Comparison of ENCODE assay signal across 16 cellular contexts in genomic region chr7:156820445-156821063, GRCh38.
DNase-seq lines count a peak whose midpoint lies in the region; ATAC-seq and TF ChIP-seq lines count a peak whose summit lies in the region.
"Had no signal": no experiment of that assay in that cellular context is flagged by ENCODE, and none has a peak within 500 bp of the region (broad histone marks: within the 10 kb centered on the region; RNA-seq: fewer than 3 reads in every experiment).

No MANE protein-coding gene starts in this region.

- H3K27me3 Mint-ChIP-seq in HFFc6 (ENCODE audit: insufficient read depth) = no peaks in the 10 kb centered on the region; the same call in 1 of the 2 replicates
- H3K27me3 Mint-ChIP-seq in WTC11 (ENCODE audit: low read depth) = no peaks in the 10 kb centered on the region
- no peaks in the 10 kb centered on the region for H3K27me3 Mint-ChIP-seq in mesothelial cell of epicardium (ENCODE audit: low read depth)
- H3K27me3 Mint-ChIP-seq: activated CD4-positive, alpha-beta T cell treated with anti-CD3 and anti-CD28 coated beads, Interleukin-2, amount 10 ng/mL, durations not matched to agents 24 days and 14 days; stimulated activated naive CD8-positive, alpha-beta T cell treated with anti-CD3 and anti-CD28 coated beads, Interleukin-15, Interleukin-2, amounts not matched to agents 100 ng/mL and 50 ng/mL, for 24 hours had no signal

- H4K20me1 ChIP-seq in DOHH2 (ENCODE audit: control insufficient read depth, insufficient read depth, low read depth, low read length) = 0 out of 2 replicates have a peak, but pooled peaks cover 4% of the 10 kb centered on the region

- no peaks in the 10 kb centered on the region for H3K9me2 ChIP-seq in DOHH2 (replicated peaks; ENCODE audit: control insufficient read depth, low read length)

- ATAC-seq in WTC11 (peak; percentile 75), gastrocnemius medialis (no peak), HG02588 (IDR thresholded peaks at IDR 0.05; ENCODE audit: unreplicated experiment) (no peak)
- ATAC-seq: left lobe of liver had no signal

- no peaks in the 10 kb centered on the region for H3K79me2 ChIP-seq in DOHH2 (ENCODE audit: control insufficient read depth, low read length)

- CTCF ChIA-PET in WTC11 (lab: Charles Lee) = interaction anchor here (0.7 to 1.8 kb wide), 6 partner anchors 22 to 260 kb away, joined by 3 to 8 read pairs (median 4); partner anchors contain the start of gene LMBR1

- in situ Hi-C loops in gastrocnemius medialis (cut with MboI; ENCODE audit: low sequenced_read_pairs in 4 of 4) = no loop called here

- H3K27me3 ChIP-seq in DOHH2 (ENCODE audit: control insufficient read depth, low read length) (no peaks in the 10 kb centered on the region), prostate gland (replicated peaks; ENCODE audit: insufficient read depth) (no peaks in the 10 kb centered on the region), gastrocnemius medialis (no peaks in the 10 kb centered on the region)
- H3K27me3 ChIP-seq: neutrophil, SJCRH30 had no signal

- DNase-seq in HFFc6 (no peak), WTC11 (ENCODE audit: low spot score) (no peak), mesothelial cell of epicardium (ENCODE audit: low spot score in 2 of 2, unreplicated experiment in 2 of 2) (no peak), T1000 (lab: John Stamatoyannopoulos, UW) (no peak), prostate gland (ENCODE audit: low spot score) (no peak), gastrocnemius medialis (no peak)
- DNase-seq: activated CD4-positive, alpha-beta T cell treated with anti-CD3 and anti-CD28 coated beads, Interleukin-2, amount 10 ng/mL, durations not matched to agents 24 days and 14 days; activated naive CD4-positive, alpha-beta T cell treated with anti-CD3 and anti-CD28 coated beads for 36 hours; NCI-H510A had no signal

- no peaks in the 10 kb centered on the region for H3K4me1 ChIP-seq in DOHH2 (ENCODE audit: control insufficient read depth, low read length)
- H3K4me1 ChIP-seq in prostate gland (replicated peaks) = no peaks in the 10 kb centered on the region
- H3K4me1 ChIP-seq in gastrocnemius medialis = no peaks in the 10 kb centered on the region
- H3K4me1 ChIP-seq: SJCRH30 had no signal

- H3K36me3 ChIP-seq in DOHH2 (ENCODE audit: control insufficient read depth, low read length) (peaks cover 20% of the 10 kb centered on the region), prostate gland (no peaks in the 10 kb centered on the region), gastrocnemius medialis (peaks cover 0 to 4% of the 10 kb centered on the region in 2 donors)
- H3K36me3 ChIP-seq: SJCRH30 had no signal

- H3K9me3 ChIP-seq in DOHH2 (ENCODE audit: control insufficient read depth, insufficient read depth, low read length) = no peaks in the 10 kb centered on the region
- H3K9me3 ChIP-seq in prostate gland = no peaks in the 10 kb centered on the region
- no peaks in the 10 kb centered on the region for H3K9me3 ChIP-seq in gastrocnemius medialis
- H3K9me3 ChIP-seq: neutrophil, SJCRH30 had no signal

- POLR2A ChIA-PET in WTC11 (lab: Charles Lee) = interaction anchor here (1.0 kb wide), 1 partner anchor 73 kb away, joined by 3 read pairs; the partner anchor contains the start of gene LMBR1

- H3K36me3 Mint-ChIP-seq in HFFc6 (ENCODE audit: low read depth) (no peaks in the 10 kb centered on the region), WTC11 (peaks cover 4% of the 10 kb centered on the region; the same call in 1 of the 2 replicates), mesothelial cell of epicardium (peaks cover 9% of the 10 kb centered on the region)

- TF ChIP-seq POLR2A in prostate gland (IDR thresholded peaks at IDR 0.05) (no peak), gastrocnemius medialis (IDR thresholded peaks at IDR 0.05) (no peak)

- H3K4me1 Mint-ChIP-seq in HFFc6 (ENCODE audit: low read depth) (no peaks in the 10 kb centered on the region), WTC11 (no peaks in the 10 kb centered on the region), mesothelial cell of epicardium (peaks cover 2% of the 10 kb centered on the region)

- 97% methylated on average over 8 of the region's 8 CpGs for WGBS in prostate gland

- H3K9me3 Mint-ChIP-seq in HFFc6 (no peaks in the 10 kb centered on the region), WTC11 (no peaks in the 10 kb centered on the region), mesothelial cell of epicardium (no peaks in the 10 kb centered on the region)
- H3K9me3 Mint-ChIP-seq: activated CD4-positive, alpha-beta T cell treated with anti-CD3 and anti-CD28 coated beads, Interleukin-2, amount 10 ng/mL, durations not matched to agents 24 days and 14 days; activated naive CD4-positive, alpha-beta T cell treated with anti-CD3 and anti-CD28 coated beads for 36 hours; stimulated activated naive CD8-positive, alpha-beta T cell treated with anti-CD3 and anti-CD28 coated beads, Interleukin-15, Interleukin-2, amounts not matched to agents 100 ng/mL and 50 ng/mL, for 24 hours had no signal

- no peak overlapping the region for H3K4me3 ChIP-seq in DOHH2 (ENCODE audit: low read length)
- no peak overlapping the region for H3K4me3 ChIP-seq in prostate gland
- no peak overlapping the region for H3K4me3 ChIP-seq in gastrocnemius medialis
- H3K4me3 ChIP-seq: coronary artery, SJCRH30 had no signal

- H3K27ac Mint-ChIP-seq in HFFc6 (no peak overlapping the region), WTC11 (no peak overlapping the region), mesothelial cell of epicardium (no peak overlapping the region)
- H3K27ac Mint-ChIP-seq: activated CD4-positive, alpha-beta T cell treated with anti-CD3 and anti-CD28 coated beads, Interleukin-2, amount 10 ng/mL, durations not matched to agents 24 days and 14 days; activated naive CD4-positive, alpha-beta T cell treated with anti-CD3 and anti-CD28 coated beads for 36 hours; stimulated activated naive CD8-positive, alpha-beta T cell treated with anti-CD3 and anti-CD28 coated beads, Interleukin-15, Interleukin-2, amounts not matched to agents 100 ng/mL and 50 ng/mL, for 24 hours had no signal

- H3K27ac ChIP-seq in DOHH2 (ENCODE audit: low read depth, low read length) (no peak overlapping the region), prostate gland (no peak overlapping the region), gastrocnemius medialis (no peak overlapping the region)
- H3K27ac ChIP-seq: coronary artery, neutrophil, SJCRH30 had no signal

- peaks cover 5% of the 10 kb centered on the region for H3F3A ChIP-seq in DOHH2 (ENCODE audit: control insufficient read depth, insufficient read depth)

- peak; percentile 68 for TF ChIP-seq CTCF in DOHH2 (IDR thresholded peaks at IDR 0.05; ENCODE audit: low read depth, low read length, poor library complexity, severe bottlenecking)
- peak; percentile 57 for TF ChIP-seq CTCF in HFFc6 (IDR thresholded peaks at IDR 0.05)
- peak; percentile 42 for TF ChIP-seq CTCF in WTC11 (IDR thresholded peaks at IDR 0.05)
- peak; percentile 28 for TF ChIP-seq CTCF in mesothelial cell of epicardium (IDR thresholded peaks at IDR 0.05; ENCODE audit: unreplicated experiment)
- no peak for TF ChIP-seq CTCF in prostate gland (IDR thresholded peaks at IDR 0.05)
- TF ChIP-seq CTCF in gastrocnemius medialis (IDR thresholded peaks at IDR 0.05 in 4 of 5, conservative IDR thresholded peaks at IDR 0.05 in 1 of 5) = no peak

- intact Hi-C loops in prostate gland (cut with DNase I) = no loop called here
- intact Hi-C loops in gastrocnemius medialis (cut with DNase I; ENCODE audit: low total_unique reads) = no loop called here

- no peak overlapping the region for H3K4me2 ChIP-seq in DOHH2 (ENCODE audit: low read length)

- no peak overlapping the region for H3K4me3 Mint-ChIP-seq in HFFc6
- H3K4me3 Mint-ChIP-seq in WTC11 = no peak overlapping the region
- no peak overlapping the region for H3K4me3 Mint-ChIP-seq in mesothelial cell of epicardium
- H3K4me3 Mint-ChIP-seq: activated CD4-positive, alpha-beta T cell treated with anti-CD3 and anti-CD28 coated beads, Interleukin-2, amount 10 ng/mL, durations not matched to agents 24 days and 14 days; activated naive CD4-positive, alpha-beta T cell treated with anti-CD3 and anti-CD28 coated beads for 36 hours; stimulated activated naive CD8-positive, alpha-beta T cell treated with anti-CD3 and anti-CD28 coated beads, Interleukin-15, Interleukin-2, amounts not matched to agents 100 ng/mL and 50 ng/mL, for 24 hours had no signal

TF ChIP-seq in WTC11, 78 proteins besides CTCF, POLR2A, EP300 and RAD21:
- no peak for TF ChIP-seq ZNF121 (CRISPR knock-in tag; IDR thresholded peaks at IDR 0.05)
- TF ChIP-seq NR1H2 (CRISPR knock-in tag; IDR thresholded peaks at IDR 0.05) = no peak
- TF ChIP-seq CDX4 (CRISPR knock-in tag; IDR thresholded peaks at IDR 0.05; ENCODE audit: borderline replicate concordance) = no peak
- no peak for TF ChIP-seq OVOL2 (CRISPR knock-in tag; IDR thresholded peaks at IDR 0.05; ENCODE audit: borderline replicate concordance)
- no peak for TF ChIP-seq ZNF416 (CRISPR knock-in tag; IDR thresholded peaks at IDR 0.05)
- no peak for TF ChIP-seq GRHL2 (CRISPR knock-in tag; IDR thresholded peaks at IDR 0.05; ENCODE audit: insufficient replicate concordance, severe bottlenecking)
- no peak for TF ChIP-seq GABPB1 (CRISPR knock-in tag; IDR thresholded peaks at IDR 0.05)

Comparison
In these comparisons a context has a peak if more than half of its experiments do, and no peak if none do; other contexts are left out.
1. CTCF ChIP-seq: peak in DOHH2 (single experiment), HFFc6 (single experiment), WTC11 (single experiment) and mesothelial cell of epicardium (single experiment); none in prostate gland (0 of 4) and gastrocnemius medialis (0 of 5).